8 cellular contexts compared by ENCODE assay signal in genomic region chr19:16608290-16608704, GRCh38. TPM values are rescaled to one million over a fixed set of nuclear protein-coding genes. Genes with fewer than 3 reads are reported as not detected.
DNase-seq lines count a peak whose midpoint lies in the region; ATAC-seq and TF ChIP-seq lines count a peak whose summit lies in the region.

No MANE protein-coding gene starts in this region.

- H3K4me1 ChIP-seq in esophagus squamous epithelium (peaks cover 3 to 77% (median 27%) of the 10 kb centered on the region in 3 donors), ovary (ENCODE audit: insufficient read depth) (peaks cover 10% of the 10 kb centered on the region)

- TF ChIP-seq EP300 in ovary (IDR thresholded peaks at IDR 0.05), result peak; percentile 53

- no peaks in the 10 kb centered on the region for H3K9me3 ChIP-seq in esophagus squamous epithelium
- H3K9me3 ChIP-seq in ovary, result no peaks in the 10 kb centered on the region

- H3K27me3 ChIP-seq in esophagus squamous epithelium (no peaks in the 10 kb centered on the region), ovary (no peaks in the 10 kb centered on the region)

- peak overlapping the region; percentile 42 for H3K27ac ChIP-seq in RWPE1
- peak overlapping the region; percentile 62 to 92 (median 82) for H3K27ac ChIP-seq in esophagus squamous epithelium
- no peak overlapping the region for H3K27ac ChIP-seq in ovary

- TF ChIP-seq CTCF in RWPE1 (conservative IDR thresholded peaks at IDR 0.05; ENCODE audit: low read depth) (no peak), esophagus squamous epithelium (IDR thresholded peaks at IDR 0.05) (no peak), ovary (IDR thresholded peaks at IDR 0.05) (no peak), GM10248 (IDR thresholded peaks at IDR 0.05; ENCODE audit: control extremely low read depth, extremely low read depth, low read depth, missing control alignments) (no peak)

- intact Hi-C loops in esophagus squamous epithelium (cut with DNase I) (no loop called here), ovary (cut with DNase I) (no loop called here)

- H3K36me3 ChIP-seq in esophagus squamous epithelium (peaks cover 0 to 4% (median 0%) of the 10 kb centered on the region in 3 donors), ovary (no peaks in the 10 kb centered on the region)

- peak; percentile 57 for DNase-seq in Daoy (ENCODE audit: low read depth)
- DNase-seq in RWPE1 (ENCODE audit: low spot score), result peak; percentile 27
- no peak for DNase-seq in esophagus squamous epithelium (lab: John Stamatoyannopoulos, UW)
- DNase-seq in ovary, result peak in 2 of 5 donors; percentile 58 to 80
- no peak for DNase-seq in GM10248 (ENCODE audit: extremely low spot score)
- DNase-seq in NK-92 treated with Interleukin-12 subunit alpha and Interleukin-12 subunit beta, amount 100 ng/mL, for 24 hours (lab: John Stamatoyannopoulos, UW), result no peak

- H3K4me3 ChIP-seq in esophagus squamous epithelium (no peak overlapping the region), ovary (no peak overlapping the region)

- no peak for ATAC-seq in GM19023 (IDR thresholded peaks at IDR 0.05; ENCODE audit: unreplicated experiment)
- no peak for ATAC-seq in HG02610 (IDR thresholded peaks at IDR 0.05; ENCODE audit: unreplicated experiment)

- TF ChIP-seq POLR2A in esophagus squamous epithelium (IDR thresholded peaks at IDR 0.05), result no peak
- no peak for TF ChIP-seq POLR2A in ovary (IDR thresholded peaks at IDR 0.05)

- CTCF ChIA-PET in RWPE1 (lab: Yijun Ruan, JAX) (interaction anchor here (0.7 kb wide), 2 partner anchors 29 to 34 kb away, joined by 3 to 5 read pairs; no protein-coding TSS in a partner anchor), GM10248 (lab: Yijun Ruan, JAX) (interaction anchor here (0.8 to 1.2 kb wide), 2 partner anchors 9 to 19 kb away, joined by 3 read pairs; no protein-coding TSS in a partner anchor)

- POLR2A ChIA-PET in RWPE1 (lab: Yijun Ruan, JAX; ENCODE audit: low non-redundant PET) (no interaction called here), GM10248 (lab: Yijun Ruan, JAX) (no interaction called here)

RNA-seq across cellular contexts. Expression of gene MED26, which starts 19.7 kb away (rescaled TPM):
- total RNA-seq in Daoy (2014; rRNA removed; shearing (Covaris generic)), result 5.1 and 6.2 TPM in 2 replicates
- 1 to 10 TPM; 5.1 to 9.9 (median 8.4) TPM for total RNA-seq in esophagus squamous epithelium
- 10 to 100 TPM; 10.3 to 13.2 (median 11.6) TPM for total RNA-seq in ovary
- 1 to 10 TPM; 3.0 to 7.3 TPM for polyA plus RNA-seq in ovary

RNA-seq across cellular contexts. Expression of gene SLC35E1, which starts 36.1 kb away (rescaled TPM):
- total RNA-seq in Daoy (2014; rRNA removed; shearing (Covaris generic)), result 25.4 and 30.6 TPM in 2 replicates
- total RNA-seq in esophagus squamous epithelium (10 to 100 TPM; 22.6 to 29.4 (median 25.3) TPM), ovary (10 to 100 TPM; 20.6 to 37.9 (median 30.2) TPM)
- polyA plus RNA-seq in ovary, result 10 to 100 TPM; 17.6 to 39.7 TPM

RNA-seq across cellular contexts. Expression of gene SMIM7, which starts 51.6 kb away (rescaled TPM):
- total RNA-seq in Daoy (2014; rRNA removed; shearing (Covaris generic)), result 167 and 170 TPM in 2 replicates
- total RNA-seq in esophagus squamous epithelium (10 to 100 TPM; 54.0 to 89.5 (median 66.3) TPM), ovary (100 to 1,000 TPM in 1 of 7 donors, 10 to 100 TPM in 6; 59.1 to 109 (median 71.8) TPM)
- polyA plus RNA-seq in ovary, result 100 to 1,000 TPM in 1 of 2 donors, 10 to 100 TPM in 1; 87.5 to 123 TPM

RNA-seq across cellular contexts. Expression of gene TMEM38A, which starts 52.6 kb away (rescaled TPM):
- total RNA-seq in Daoy (2014; rRNA removed; shearing (Covaris generic)), result 1.0 and 1.1 TPM in 2 replicates
- total RNA-seq in esophagus squamous epithelium (1 to 10 TPM; 2.0 to 5.6 (median 2.7) TPM), ovary (1 to 10 TPM in 6 of 7 donors, under 1 TPM in 1; 0.83 to 7.5 (median 3.9) TPM)
- polyA plus RNA-seq in ovary, result 1 to 10 TPM; 2.2 to 3.1 TPM

Comparison
In these comparisons a context has a peak if more than half of its experiments do, and no peak if none do; other contexts are left out.
1. DNase-seq: peak in Daoy (single experiment) and RWPE1 (single experiment); none in esophagus squamous epithelium (single experiment), GM10248 (single experiment) and NK-92 treated with Interleukin-12 subunit alpha and Interleukin-12 subunit beta, amount 100 ng/mL, for 24 hours (single experiment).
2. H3K27ac ChIP-seq: peak in RWPE1 (single experiment) and esophagus squamous epithelium (4 of 4); none in ovary (0 of 2).